In the genomic region with DNA sequence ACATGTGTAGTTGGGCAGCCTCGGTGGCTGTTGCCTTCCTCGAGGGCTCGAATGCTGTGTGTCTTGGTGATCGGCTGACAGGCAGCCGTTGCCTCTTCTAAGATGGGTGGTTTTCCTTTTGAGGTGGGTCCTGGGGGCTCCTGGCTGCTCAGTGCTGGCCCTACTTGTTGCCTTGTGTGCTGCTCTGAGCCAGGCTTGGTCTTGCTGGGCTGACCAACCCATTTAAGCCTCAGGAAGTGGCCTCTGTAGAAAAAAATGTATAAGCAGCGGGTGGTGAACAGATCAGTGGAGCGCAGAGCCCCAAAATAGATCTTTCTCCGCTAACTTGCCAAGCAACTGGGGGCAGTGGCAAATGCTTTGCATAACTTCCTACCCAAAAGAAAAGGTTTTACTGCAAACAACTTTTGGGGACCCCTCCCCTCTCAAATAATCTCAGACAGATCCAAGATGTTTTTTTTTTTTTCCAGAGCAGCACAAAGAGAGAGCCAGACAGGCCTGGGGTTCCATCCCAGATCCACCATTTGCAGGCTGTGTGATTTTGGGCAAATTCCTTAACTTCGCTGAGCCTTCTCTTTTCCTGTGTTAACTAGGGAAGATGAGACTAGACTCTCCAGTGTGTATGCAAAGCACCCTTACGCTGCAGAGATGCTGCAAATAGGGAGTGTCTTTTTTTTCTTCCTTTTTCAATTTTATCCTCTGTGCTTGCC, we compare ENCODE assay signal across 9 cellular contexts. TPM values are rescaled to one million over a fixed set of nuclear protein-coding genes. Genes with fewer than 3 reads are reported as not detected.
DNase-seq lines count a peak whose midpoint lies in the region; ATAC-seq, FAIRE-seq and TF ChIP-seq lines count a peak whose summit lies in the region.
"Had no signal": no experiment of that assay in that cellular context is flagged by ENCODE, and none has a peak within 500 bp of the region (broad histone marks: within the 10 kb centered on the region; RNA-seq: fewer than 3 reads in every experiment).

No MANE protein-coding gene starts in this region.

- no peak overlapping the region for H3K27ac ChIP-seq in gastroesophageal sphincter
- H3K27ac ChIP-seq: adrenal gland had no signal

- no peaks in the 10 kb centered on the region for H3K36me3 Mint-ChIP-seq in activated naive CD4-positive, alpha-beta T cell treated with anti-CD3 and anti-CD28 coated beads for 36 hours (ENCODE audit: low read depth)

- no peaks in the 10 kb centered on the region for H3K4me1 ChIP-seq in gastroesophageal sphincter
- H3K4me1 ChIP-seq: adrenal gland had no signal

- ATAC-seq in GM18502 (IDR thresholded peaks at IDR 0.05; ENCODE audit: poor library complexity, unreplicated experiment): peak; percentile 44
- peak; percentile 41 for ATAC-seq in GM21529 (IDR thresholded peaks at IDR 0.05; ENCODE audit: unreplicated experiment)
- ATAC-seq in HG03565 (IDR thresholded peaks at IDR 0.05; ENCODE audit: unreplicated experiment): peak; percentile 24
- no peak for ATAC-seq in gastroesophageal sphincter

- WGBS in gastroesophageal sphincter (ENCODE audit: low coverage in 1 of 2), 2 donors: 75 to 80% methylated on average over 2 to 9 of the region's 10 CpGs

- H3K4me3 Mint-ChIP-seq in activated naive CD4-positive, alpha-beta T cell treated with anti-CD3 and anti-CD28 coated beads for 36 hours: no peak overlapping the region

- TF ChIP-seq CTCF in gastroesophageal sphincter (IDR thresholded peaks at IDR 0.05): no peak
- TF ChIP-seq CTCF in D721Med (IDR thresholded peaks at IDR 0.05; ENCODE audit: insufficient read depth, missing control alignments): no peak

- no peak for FAIRE-seq in D721Med (lab: Jason Lieb, UNC)

- no peak for TF ChIP-seq EP300 in gastroesophageal sphincter (IDR thresholded peaks at IDR 0.05)

- no peaks in the 10 kb centered on the region for H3K9me3 Mint-ChIP-seq in activated naive CD4-positive, alpha-beta T cell treated with anti-CD3 and anti-CD28 coated beads for 36 hours

- CTCF ChIA-PET in activated naive CD4-positive, alpha-beta T cell treated with anti-CD3 and anti-CD28 coated beads for 36 hours (lab: Charles Lee): no interaction called here

- peaks cover 6% of the 10 kb centered on the region for H3K27me3 ChIP-seq in gastroesophageal sphincter
- H3K27me3 ChIP-seq: adrenal gland had no signal

- peak; percentile 70 for DNase-seq in kidney glomerular epithelial cell (lab: John Stamatoyannopoulos, UW)
- no peak for DNase-seq in activated naive CD4-positive, alpha-beta T cell treated with anti-CD3 and anti-CD28 coated beads for 36 hours
- no peak for DNase-seq in retina
- DNase-seq in D721Med (ENCODE audit: insufficient read length, low spot score): no peak
- DNase-seq: adrenal gland had no signal

- H3K4me1 Mint-ChIP-seq in activated naive CD4-positive, alpha-beta T cell treated with anti-CD3 and anti-CD28 coated beads for 36 hours (ENCODE audit: low read depth): no peaks in the 10 kb centered on the region

- no peak overlapping the region for H3K4me3 ChIP-seq in gastroesophageal sphincter
- H3K4me3 ChIP-seq: adrenal gland had no signal

- intact Hi-C loops in activated naive CD4-positive, alpha-beta T cell treated with anti-CD3 and anti-CD28 coated beads for 36 hours (cut with micrococcal nuclease): no loop called here

- H3K27ac Mint-ChIP-seq in activated naive CD4-positive, alpha-beta T cell treated with anti-CD3 and anti-CD28 coated beads for 36 hours: no peak overlapping the region

- H3K9me3 ChIP-seq in gastroesophageal sphincter: no peaks in the 10 kb centered on the region
- H3K9me3 ChIP-seq: adrenal gland had no signal

- H3K36me3 ChIP-seq in gastroesophageal sphincter: no peaks in the 10 kb centered on the region
- H3K36me3 ChIP-seq: adrenal gland had no signal

- H3K27me3 Mint-ChIP-seq in activated naive CD4-positive, alpha-beta T cell treated with anti-CD3 and anti-CD28 coated beads for 36 hours (ENCODE audit: low read depth): no peaks in the 10 kb centered on the region

- TF ChIP-seq POLR2A in gastroesophageal sphincter (IDR thresholded peaks at IDR 0.05): no peak

RNA-seq across cellular contexts. Expression of a gene that starts 42.5 kb away (rescaled TPM):
- total RNA-seq in activated naive CD4-positive, alpha-beta T cell treated with anti-CD3 and anti-CD28 coated beads for 36 hours: 10 to 100 TPM; 12.0 to 13.4 TPM
- total RNA-seq in gastroesophageal sphincter: 10 to 100 TPM in 1 of 4 donors, 1 to 10 TPM in 3; 6.2 to 11.4 (median 8.1) TPM
